In the genomic region with DNA sequence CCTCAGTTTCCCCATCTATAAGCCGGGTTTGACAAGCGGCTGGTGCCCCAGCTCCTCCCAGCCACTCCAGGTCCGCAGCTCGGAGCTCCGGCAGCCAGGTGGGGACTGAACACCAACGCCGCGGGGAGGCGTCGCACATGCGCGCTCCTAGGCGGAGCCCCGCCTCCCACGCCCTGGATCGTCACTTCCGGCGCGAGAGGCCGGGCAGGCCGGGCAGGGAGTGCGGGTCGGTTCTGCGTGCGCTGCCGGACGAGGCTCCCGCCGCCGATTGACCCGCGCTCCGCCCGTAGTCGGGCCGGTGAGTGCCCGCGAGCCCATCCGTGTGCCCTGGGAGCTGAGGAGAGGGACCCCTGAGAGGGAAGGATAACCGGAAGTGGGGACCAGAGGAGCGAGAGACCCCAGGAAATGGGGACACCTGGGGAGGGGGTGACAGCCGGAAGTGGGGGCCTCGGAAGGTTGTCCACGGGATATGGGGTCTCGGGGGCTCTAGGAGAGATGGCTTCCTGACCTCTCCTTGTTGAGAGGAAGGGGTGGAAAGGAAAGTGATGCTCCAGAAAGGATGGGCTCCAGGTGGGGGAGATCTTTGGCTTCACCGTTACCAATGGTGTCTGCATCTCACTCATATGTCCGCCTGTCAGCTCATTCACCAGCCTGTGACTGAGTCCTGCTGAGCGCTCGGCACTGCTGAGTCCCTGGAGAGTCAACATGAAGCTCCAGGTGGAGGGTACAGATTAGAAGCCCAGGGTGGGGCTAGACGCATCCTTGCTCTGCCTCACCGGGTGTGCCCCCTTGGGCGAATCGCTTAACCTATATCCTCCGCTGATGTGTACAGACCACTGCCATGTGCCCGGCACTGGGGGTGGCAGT, we compare ENCODE assay signal across 1 cellular context.
TF ChIP-seq lines count a peak whose summit lies in the region.

A gene with protein sequence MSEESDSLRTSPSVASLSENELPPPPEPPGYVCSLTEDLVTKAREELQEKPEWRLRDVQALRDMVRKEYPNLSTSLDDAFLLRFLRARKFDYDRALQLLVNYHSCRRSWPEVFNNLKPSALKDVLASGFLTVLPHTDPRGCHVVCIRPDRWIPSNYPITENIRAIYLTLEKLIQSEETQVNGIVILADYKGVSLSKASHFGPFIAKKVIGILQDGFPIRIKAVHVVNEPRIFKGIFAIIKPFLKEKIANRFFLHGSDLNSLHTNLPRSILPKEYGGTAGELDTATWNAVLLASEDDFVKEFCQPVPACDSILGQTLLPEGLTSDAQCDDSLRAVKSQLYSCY (plus strand): TSS at position 181 of the 867 bp plus-strand sequence. CDS start 4,126 bp downstream, outside the sequence.

TF ChIP-seq in HepG2, 621 proteins besides CTCF, POLR2A, EP300 and RAD21 (continued from another document and continues in another):
- TF ChIP-seq THAP9 (CRISPR knock-in tag; IDR thresholded peaks at IDR 0.05; ENCODE audit: borderline replicate concordance) (peak; percentile 96), EED (CRISPR knock-in tag; IDR thresholded peaks at IDR 0.05) (peak; percentile 91), BCL3 (CRISPR knock-in tag; IDR thresholded peaks at IDR 0.05) (peak; percentile 98), ZC3H13 (CRISPR knock-in tag; IDR thresholded peaks at IDR 0.05) (peak; percentile 89; the same call in 1 of the 2 replicates), JARID2 (CRISPR knock-in tag; IDR thresholded peaks at IDR 0.05; ENCODE audit: insufficient replicate concordance) (peak; percentile 95), RARA (CRISPR knock-in tag; IDR thresholded peaks at IDR 0.05) (peak; percentile 57; the same call in 1 of the 2 replicates), ZNF746 (CRISPR knock-in tag; IDR thresholded peaks at IDR 0.05) (no peak; the same call in 1 of the 2 replicates), ZNF317 (CRISPR knock-in tag; IDR thresholded peaks at IDR 0.05) (no peak), GABPA (IDR thresholded peaks at IDR 0.05; ENCODE audit: low read depth, low read length) (peak; percentile 84), GABPA (CRISPR knock-in tag; IDR thresholded peaks at IDR 0.05; ENCODE audit: low read depth) (peak; percentile 93), STAG1 (CRISPR knock-in tag; IDR thresholded peaks at IDR 0.05) (peak; percentile 62), ZNF788 (CRISPR knock-in tag; IDR thresholded peaks at IDR 0.05; ENCODE audit: borderline replicate concordance) (peak; percentile 99), SMAD3 (CRISPR knock-in tag; IDR thresholded peaks at IDR 0.05) (peak; percentile 84), KLF16 (CRISPR knock-in tag; IDR thresholded peaks at IDR 0.05) (peak in 1 of 2 experiments; percentile 96; a peak in 1 of 4 replicates), FOXM1 (CRISPR knock-in tag; IDR thresholded peaks at IDR 0.05) (no peak; the same call in 1 of the 2 replicates), ZHX1 (CRISPR knock-in tag; IDR thresholded peaks at IDR 0.05; ENCODE audit: low read depth) (peak; percentile 90), GFI1 (CRISPR knock-in tag; IDR thresholded peaks at IDR 0.05; ENCODE audit: borderline replicate concordance) (no peak), ZNF232 (CRISPR knock-in tag; IDR thresholded peaks at IDR 0.05; ENCODE audit: borderline replicate concordance) (no peak; the same call in none of the 2 replicates), TCF7 (IDR thresholded peaks at IDR 0.05; ENCODE audit: low read depth) (no peak), ETS1 (CRISPR knock-in tag; IDR thresholded peaks at IDR 0.05) (no peak), TMF1 (CRISPR knock-in tag; IDR thresholded peaks at IDR 0.05; ENCODE audit: low read depth) (peak; percentile 99), HOXA7 (CRISPR knock-in tag; IDR thresholded peaks at IDR 0.05) (no peak; the same call in 1 of the 2 replicates), IRX3 (CRISPR knock-in tag; IDR thresholded peaks at IDR 0.05; ENCODE audit: borderline replicate concordance, low read depth) (peak; percentile 98; the same call in 1 of the 2 replicates), PHF21A (CRISPR knock-in tag; IDR thresholded peaks at IDR 0.05) (peak; percentile 82)
- TF ChIP-seq, protein P1, sequence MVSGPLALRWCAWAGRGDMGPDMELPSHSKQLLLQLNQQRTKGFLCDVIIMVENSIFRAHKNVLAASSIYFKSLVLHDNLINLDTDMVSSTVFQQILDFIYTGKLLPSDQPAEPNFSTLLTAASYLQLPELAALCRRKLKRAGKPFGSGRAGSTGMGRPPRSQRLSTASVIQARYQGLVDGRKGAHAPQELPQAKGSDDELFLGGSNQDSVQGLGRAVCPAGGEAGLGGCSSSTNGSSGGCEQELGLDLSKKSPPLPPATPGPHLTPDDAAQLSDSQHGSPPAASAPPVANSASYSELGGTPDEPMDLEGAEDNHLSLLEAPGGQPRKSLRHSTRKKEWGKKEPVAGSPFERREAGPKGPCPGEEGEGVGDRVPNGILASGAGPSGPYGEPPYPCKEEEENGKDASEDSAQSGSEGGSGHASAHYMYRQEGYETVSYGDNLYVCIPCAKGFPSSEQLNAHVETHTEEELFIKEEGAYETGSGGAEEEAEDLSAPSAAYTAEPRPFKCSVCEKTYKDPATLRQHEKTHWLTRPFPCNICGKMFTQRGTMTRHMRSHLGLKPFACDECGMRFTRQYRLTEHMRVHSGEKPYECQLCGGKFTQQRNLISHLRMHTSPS (CRISPR knock-in tag; IDR thresholded peaks at IDR 0.05; ENCODE audit: low read depth): 0 out of 2 replicates have a peak, but pooled peaks have one; percentile 45
- TF ChIP-seq, protein P2, sequence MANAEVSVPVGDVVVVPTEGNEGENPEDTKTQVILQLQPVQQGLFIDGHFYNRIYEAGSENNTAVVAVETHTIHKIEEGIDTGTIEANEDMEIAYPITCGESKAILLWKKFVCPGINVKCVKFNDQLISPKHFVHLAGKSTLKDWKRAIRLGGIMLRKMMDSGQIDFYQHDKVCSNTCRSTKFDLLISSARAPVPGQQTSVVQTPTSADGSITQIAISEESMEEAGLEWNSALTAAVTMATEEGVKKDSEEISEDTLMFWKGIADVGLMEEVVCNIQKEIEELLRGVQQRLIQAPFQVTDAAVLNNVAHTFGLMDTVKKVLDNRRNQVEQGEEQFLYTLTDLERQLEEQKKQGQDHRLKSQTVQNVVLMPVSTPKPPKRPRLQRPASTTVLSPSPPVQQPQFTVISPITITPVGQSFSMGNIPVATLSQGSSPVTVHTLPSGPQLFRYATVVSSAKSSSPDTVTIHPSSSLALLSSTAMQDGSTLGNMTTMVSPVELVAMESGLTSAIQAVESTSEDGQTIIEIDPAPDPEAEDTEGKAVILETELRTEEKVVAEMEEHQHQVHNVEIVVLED (CRISPR knock-in tag; IDR thresholded peaks at IDR 0.05; ENCODE audit: borderline replicate concordance): peak; percentile 97
- TF ChIP-seq, protein P3, sequence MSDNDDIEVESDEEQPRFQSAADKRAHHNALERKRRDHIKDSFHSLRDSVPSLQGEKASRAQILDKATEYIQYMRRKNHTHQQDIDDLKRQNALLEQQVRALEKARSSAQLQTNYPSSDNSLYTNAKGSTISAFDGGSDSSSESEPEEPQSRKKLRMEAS (IDR thresholded peaks at IDR 0.05): peak; percentile 94
- TF ChIP-seq, protein P4, sequence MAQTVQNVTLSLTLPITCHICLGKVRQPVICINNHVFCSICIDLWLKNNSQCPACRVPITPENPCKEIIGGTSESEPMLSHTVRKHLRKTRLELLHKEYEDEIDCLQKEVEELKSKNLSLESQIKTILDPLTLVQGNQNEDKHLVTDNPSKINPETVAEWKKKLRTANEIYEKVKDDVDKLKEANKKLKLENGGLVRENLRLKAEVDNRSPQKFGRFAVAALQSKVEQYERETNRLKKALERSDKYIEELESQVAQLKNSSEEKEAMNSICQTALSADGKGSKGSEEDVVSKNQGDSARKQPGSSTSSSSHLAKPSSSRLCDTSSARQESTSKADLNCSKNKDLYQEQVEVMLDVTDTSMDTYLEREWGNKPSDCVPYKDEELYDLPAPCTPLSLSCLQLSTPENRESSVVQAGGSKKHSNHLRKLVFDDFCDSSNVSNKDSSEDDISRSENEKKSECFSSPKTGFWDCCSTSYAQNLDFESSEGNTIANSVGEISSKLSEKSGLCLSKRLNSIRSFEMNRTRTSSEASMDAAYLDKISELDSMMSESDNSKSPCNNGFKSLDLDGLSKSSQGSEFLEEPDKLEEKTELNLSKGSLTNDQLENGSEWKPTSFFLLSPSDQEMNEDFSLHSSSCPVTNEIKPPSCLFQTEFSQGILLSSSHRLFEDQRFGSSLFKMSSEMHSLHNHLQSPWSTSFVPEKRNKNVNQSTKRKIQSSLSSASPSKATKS (CRISPR knock-in tag; IDR thresholded peaks at IDR 0.05): no peak
- TF ChIP-seq, protein P5, sequence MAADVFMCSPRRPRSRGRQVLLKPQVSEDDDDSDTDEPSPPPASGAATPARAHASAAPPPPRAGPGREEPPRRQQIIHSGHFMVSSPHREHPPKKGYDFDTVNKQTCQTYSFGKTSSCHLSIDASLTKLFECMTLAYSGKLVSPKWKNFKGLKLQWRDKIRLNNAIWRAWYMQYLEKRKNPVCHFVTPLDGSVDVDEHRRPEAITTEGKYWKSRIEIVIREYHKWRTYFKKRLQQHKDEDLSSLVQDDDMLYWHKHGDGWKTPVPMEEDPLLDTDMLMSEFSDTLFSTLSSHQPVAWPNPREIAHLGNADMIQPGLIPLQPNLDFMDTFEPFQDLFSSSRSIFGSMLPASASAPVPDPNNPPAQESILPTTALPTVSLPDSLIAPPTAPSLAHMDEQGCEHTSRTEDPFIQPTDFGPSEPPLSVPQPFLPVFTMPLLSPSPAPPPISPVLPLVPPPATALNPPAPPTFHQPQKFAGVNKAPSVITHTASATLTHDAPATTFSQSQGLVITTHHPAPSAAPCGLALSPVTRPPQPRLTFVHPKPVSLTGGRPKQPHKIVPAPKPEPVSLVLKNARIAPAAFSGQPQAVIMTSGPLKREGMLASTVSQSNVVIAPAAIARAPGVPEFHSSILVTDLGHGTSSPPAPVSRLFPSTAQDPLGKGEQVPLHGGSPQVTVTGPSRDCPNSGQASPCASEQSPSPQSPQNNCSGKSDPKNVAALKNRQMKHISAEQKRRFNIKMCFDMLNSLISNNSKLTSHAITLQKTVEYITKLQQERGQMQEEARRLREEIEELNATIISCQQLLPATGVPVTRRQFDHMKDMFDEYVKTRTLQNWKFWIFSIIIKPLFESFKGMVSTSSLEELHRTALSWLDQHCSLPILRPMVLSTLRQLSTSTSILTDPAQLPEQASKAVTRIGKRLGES (CRISPR knock-in tag; IDR thresholded peaks at IDR 0.05; ENCODE audit: borderline replicate concordance): no peak
